In the genomic region with DNA sequence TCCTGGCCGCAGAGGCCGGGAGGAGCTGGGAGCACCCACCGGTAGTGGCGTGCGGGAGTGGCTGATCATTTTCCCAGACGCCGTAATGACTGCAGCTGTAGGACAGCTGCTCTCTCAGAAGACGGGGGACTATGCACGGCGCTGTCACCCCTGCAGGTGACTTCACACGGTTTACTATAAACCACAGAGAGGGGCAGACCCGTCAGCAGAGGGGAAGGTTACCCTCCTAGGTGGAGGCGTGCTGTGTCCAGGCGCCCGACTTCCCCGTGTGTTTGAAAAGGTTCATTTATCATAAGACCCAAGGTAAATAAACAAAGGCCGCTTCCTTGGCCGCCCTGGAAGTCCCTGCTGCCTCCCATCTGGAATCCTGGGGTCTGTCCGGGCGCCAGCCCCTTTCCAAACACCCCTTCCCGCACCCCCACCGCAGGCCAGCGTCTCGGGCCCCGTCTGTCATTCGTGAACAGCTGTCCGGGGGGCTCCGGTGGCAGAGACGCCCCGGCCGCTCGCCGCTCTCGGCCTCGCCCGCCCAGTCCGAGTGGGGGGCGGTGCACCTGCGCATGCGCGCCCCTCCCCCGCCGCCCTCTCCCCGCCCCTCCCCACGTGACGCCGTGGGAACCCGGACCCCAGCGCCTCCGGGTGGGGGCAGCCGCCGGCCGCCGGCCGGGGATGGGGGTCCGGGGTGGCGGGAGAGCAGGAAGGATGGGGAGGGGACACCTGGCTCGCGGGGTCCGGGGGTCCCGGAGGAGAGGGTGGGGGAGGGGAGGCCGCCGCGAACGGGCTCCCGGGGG, we compare ENCODE assay signal across 8 cellular contexts. TPM values are rescaled to one million over a fixed set of nuclear protein-coding genes. Genes with fewer than 3 reads are reported as not detected.
A peak's percentile ranks its signal among the peaks of the same experiment; 100 is the strongest.
DNase-seq lines count a peak whose midpoint lies in the region; ATAC-seq and TF ChIP-seq lines count a peak whose summit lies in the region.

No MANE protein-coding gene starts in this region.

- H4K20me1 ChIP-seq in neural cell (ENCODE audit: insufficient read depth) = no peaks in the 10 kb centered on the region

- H3K9ac ChIP-seq in neural cell (ENCODE audit: low read length) = peak overlapping the region; percentile 92

- H3K36me3 ChIP-seq in neural cell (ENCODE audit: insufficient read depth, low read length) = no peaks in the 10 kb centered on the region

- DNase-seq in DMS53 treated with DMSO at 0.1 percent for 48 hours (lab: John Stamatoyannopoulos, UW; ENCODE audit: unreplicated experiment) = peak; percentile 29
- DNase-seq in NCI-H2107 (lab: John Stamatoyannopoulos, UW) = peak; percentile 45
- DNase-seq in activated T-helper 1 cell treated with Interleukin-2 at 50 U/mL for 16 hours (ENCODE audit: low read depth) = peak; percentile 13
- peak; percentile 38 for DNase-seq in glomerular visceral epithelial cell (ENCODE audit: extremely low spot score)
- DNase-seq in HCEC 1CT = no peak

- TF ChIP-seq EP300 in neural cell (conservative IDR thresholded peaks at IDR 0.05; ENCODE audit: poor library complexity, severe bottlenecking) = no peak

- H3K4me3 ChIP-seq in neural cell (ENCODE audit: low read length) = peak overlapping the region; percentile 83

- H3K4me2 ChIP-seq in neural cell (ENCODE audit: low read length) = peak overlapping the region; percentile 45

- no peak for TF ChIP-seq CTCF in neural cell (IDR thresholded peaks at IDR 0.05; ENCODE audit: poor library complexity, severe bottlenecking)

- no peaks in the 10 kb centered on the region for H3F3A ChIP-seq in neural cell (ENCODE audit: insufficient read depth, low read length, poor library complexity, severe bottlenecking)

- peak; percentile 45 for TF ChIP-seq RAD21 in neural cell (conservative IDR thresholded peaks at IDR 0.05)

- no peaks in the 10 kb centered on the region for H3K9me3 ChIP-seq in neural cell (ENCODE audit: low read length)

- H3K79me2 ChIP-seq in neural cell (replicated peaks; ENCODE audit: insufficient read depth, low read length) = peaks cover 3% of the 10 kb centered on the region

- peak overlapping the region; percentile 60 for H2AFZ ChIP-seq in neural cell (ENCODE audit: low read depth, low read length)

- H3K27me3 ChIP-seq in neural cell (ENCODE audit: insufficient read depth, low read depth, low read length) = no peaks in the 10 kb centered on the region

- ATAC-seq in HG03442 (IDR thresholded peaks at IDR 0.05; ENCODE audit: unreplicated experiment) (no peak), HG03432 (IDR thresholded peaks at IDR 0.05; ENCODE audit: unreplicated experiment) (no peak)

- H3K27ac ChIP-seq in neural cell (ENCODE audit: low read length) = peak overlapping the region; percentile 93

- H3K9me2 ChIP-seq in neural cell (ENCODE audit: insufficient read depth, low read length) = no peaks in the 10 kb centered on the region

TF ChIP-seq in neural cell, 6 proteins besides CTCF, POLR2A, EP300 and RAD21:
- TF ChIP-seq, protein P1, sequence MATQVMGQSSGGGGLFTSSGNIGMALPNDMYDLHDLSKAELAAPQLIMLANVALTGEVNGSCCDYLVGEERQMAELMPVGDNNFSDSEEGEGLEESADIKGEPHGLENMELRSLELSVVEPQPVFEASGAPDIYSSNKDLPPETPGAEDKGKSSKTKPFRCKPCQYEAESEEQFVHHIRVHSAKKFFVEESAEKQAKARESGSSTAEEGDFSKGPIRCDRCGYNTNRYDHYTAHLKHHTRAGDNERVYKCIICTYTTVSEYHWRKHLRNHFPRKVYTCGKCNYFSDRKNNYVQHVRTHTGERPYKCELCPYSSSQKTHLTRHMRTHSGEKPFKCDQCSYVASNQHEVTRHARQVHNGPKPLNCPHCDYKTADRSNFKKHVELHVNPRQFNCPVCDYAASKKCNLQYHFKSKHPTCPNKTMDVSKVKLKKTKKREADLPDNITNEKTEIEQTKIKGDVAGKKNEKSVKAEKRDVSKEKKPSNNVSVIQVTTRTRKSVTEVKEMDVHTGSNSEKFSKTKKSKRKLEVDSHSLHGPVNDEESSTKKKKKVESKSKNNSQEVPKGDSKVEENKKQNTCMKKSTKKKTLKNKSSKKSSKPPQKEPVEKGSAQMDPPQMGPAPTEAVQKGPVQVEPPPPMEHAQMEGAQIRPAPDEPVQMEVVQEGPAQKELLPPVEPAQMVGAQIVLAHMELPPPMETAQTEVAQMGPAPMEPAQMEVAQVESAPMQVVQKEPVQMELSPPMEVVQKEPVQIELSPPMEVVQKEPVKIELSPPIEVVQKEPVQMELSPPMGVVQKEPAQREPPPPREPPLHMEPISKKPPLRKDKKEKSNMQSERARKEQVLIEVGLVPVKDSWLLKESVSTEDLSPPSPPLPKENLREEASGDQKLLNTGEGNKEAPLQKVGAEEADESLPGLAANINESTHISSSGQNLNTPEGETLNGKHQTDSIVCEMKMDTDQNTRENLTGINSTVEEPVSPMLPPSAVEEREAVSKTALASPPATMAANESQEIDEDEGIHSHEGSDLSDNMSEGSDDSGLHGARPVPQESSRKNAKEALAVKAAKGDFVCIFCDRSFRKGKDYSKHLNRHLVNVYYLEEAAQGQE (IDR thresholded peaks at IDR 0.05; ENCODE audit: borderline replicate concordance) = no peak
- TF ChIP-seq SMC3 (conservative IDR thresholded peaks at IDR 0.05; ENCODE audit: poor library complexity) (peak; percentile 38), EZH2 (IDR thresholded peaks at IDR 0.05; ENCODE audit: borderline replicate concordance, insufficient read depth, low read length, poor library complexity, severe bottlenecking) (no peak), MXI1 (conservative IDR thresholded peaks at IDR 0.05; ENCODE audit: poor library complexity, severe bottlenecking) (no peak), TAF1 (IDR thresholded peaks at IDR 0.05; ENCODE audit: low read depth) (no peak), POLR2AphosphoS5 (IDR thresholded peaks at IDR 0.05) (peak; percentile 86)

RNA-seq across cellular contexts. Expression of a gene that starts 0.9 kb away (rescaled TPM):
- 75.8 and 81.2 TPM in 2 replicates for polyA plus RNA-seq in neural cell
- 22.7 and 26.1 TPM in 2 replicates for polyA minus RNA-seq in neural cell

RNA-seq across cellular contexts. Expression of a gene that starts 36.4 kb away (rescaled TPM):
- 0.22 and 1.0 TPM in 2 replicates for polyA plus RNA-seq in neural cell
- polyA minus RNA-seq in neural cell = 0.46 and 1.2 TPM in 2 replicates

RNA-seq across cellular contexts. Expression of a gene that starts 47.4 kb away (rescaled TPM):
- 79.6 and 83.2 TPM in 2 replicates for polyA plus RNA-seq in neural cell
- polyA minus RNA-seq in neural cell = 41.0 and 47.5 TPM in 2 replicates

RNA-seq across cellular contexts. Expression of a gene that starts 51.0 kb away (rescaled TPM):
- polyA plus RNA-seq in neural cell = 21.4 and 22.8 TPM in 2 replicates
- 13.1 and 13.2 TPM in 2 replicates for polyA minus RNA-seq in neural cell
